Comparison of ENCODE assay signal across 8 cellular contexts in the genomic region with DNA sequence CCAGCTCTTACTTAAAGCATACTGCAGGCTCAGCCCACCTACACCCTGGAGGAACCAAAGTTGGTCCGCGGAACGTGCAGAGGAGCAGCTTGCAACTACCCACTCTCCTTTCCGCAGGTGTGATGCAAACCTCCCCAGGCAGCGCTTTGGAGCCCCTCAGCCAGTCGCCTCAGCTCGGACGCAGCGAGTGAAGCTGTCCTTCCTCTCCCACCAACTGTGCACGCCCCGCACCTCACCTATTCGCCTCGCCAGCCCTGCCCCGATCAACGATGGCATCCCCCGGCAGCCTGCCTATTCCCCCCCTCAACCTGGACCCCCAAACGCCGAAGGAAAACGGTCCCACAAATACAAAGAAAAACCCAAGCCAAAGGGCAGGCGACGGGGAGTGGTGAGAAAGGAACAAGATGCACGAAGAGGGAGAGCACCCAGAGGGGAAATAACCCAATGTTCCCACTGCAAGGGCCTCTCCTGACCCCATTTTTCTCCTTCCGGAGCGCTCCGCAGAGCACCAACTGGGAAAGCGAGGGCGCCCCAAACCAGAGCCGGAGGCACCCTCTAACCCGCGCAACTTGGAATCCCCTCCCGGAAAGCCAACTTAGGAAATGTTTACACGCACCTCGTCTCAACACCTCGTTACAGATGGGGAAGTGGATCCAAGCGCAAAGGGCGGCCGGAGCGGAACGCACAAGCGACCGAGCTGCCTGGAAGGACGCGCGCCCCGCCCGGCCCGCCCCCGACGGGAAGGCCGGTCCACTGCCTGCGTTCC. TPM values are rescaled to one million over a fixed set of nuclear protein-coding genes. Genes with fewer than 3 reads are reported as not detected.
A peak's percentile ranks its signal among the peaks of the same experiment; 100 is the strongest.
DNase-seq lines count a peak whose midpoint lies in the region; ATAC-seq and TF ChIP-seq lines count a peak whose summit lies in the region.

No MANE protein-coding gene starts in this region.

- H3K4me1 Mint-ChIP-seq in CD14-positive monocyte, result peaks cover 35% of the 10 kb centered on the region

- H3K9me3 Mint-ChIP-seq in CD14-positive monocyte, result peaks cover 0 to 3% (median 0%) of the 10 kb centered on the region in 7 donors

- ATAC-seq in GM19395 (IDR thresholded peaks at IDR 0.05; ENCODE audit: unreplicated experiment), result peak; percentile 54
- peak; percentile 43 for ATAC-seq in HG03460 (IDR thresholded peaks at IDR 0.05; ENCODE audit: unreplicated experiment)
- ATAC-seq in left cardiac atrium, result peak; percentile 73

- H3K27ac ChIP-seq in adipose tissue (ENCODE audit: low read depth, low read length), result peak overlapping the region; percentile 83

- H3K36me3 Mint-ChIP-seq in CD14-positive monocyte, result peaks cover 28 to 29% of the 10 kb centered on the region in 2 donors

- intact Hi-C loops in CD14-positive monocyte (cut with micrococcal nuclease) (loop anchor here in 1 of 2 donors (2.0 kb wide), 1 partner anchor 19 kb away; the partner anchor contains the start of gene CRTAP), left cardiac atrium (cut with DNase I) (no loop called here)

- H3K27me3 Mint-ChIP-seq in CD14-positive monocyte (ENCODE audit: low read depth in 3 of 3), result peaks cover 0 to 7% (median 2%) of the 10 kb centered on the region in 3 donors

- peak overlapping the region; percentile 99 for H3K4me3 Mint-ChIP-seq in CD14-positive monocyte

- peak overlapping the region; percentile 93 to 97 (median 96) for H3K27ac Mint-ChIP-seq in CD14-positive monocyte

- WGBS in adipose tissue, 3 donors, result 0 to 1% (median 1%) methylated on average over 51 of the region's 51 CpGs

- TF ChIP-seq CTCF in CD14-positive monocyte (IDR thresholded peaks at IDR 0.05), result no peak

- DNase-seq in CD14-positive monocyte (ENCODE audit: low spot score), result peak; percentile 67
- DNase-seq in SK-N-DZ (ENCODE audit: low spot score), result peak; percentile 34
- DNase-seq in left cardiac atrium, result peak; percentile 64
- DNase-seq in pons (ENCODE audit: low spot score), result peak; percentile 39
- DNase-seq in COR-L47 (lab: John Stamatoyannopoulos, UW), result no peak

RNA-seq across cellular contexts. Expression of gene GLB1, which starts 0.7 kb away (rescaled TPM):
- polyA plus RNA-seq in CD14-positive monocyte, result 100 to 1,000 TPM; 145 to 169 TPM
- 73.6 and 78.8 TPM in 2 replicates for polyA plus RNA-seq in SK-N-DZ (2014; cell fraction: cytosol; rRNA removed)
- polyA plus RNA-seq in SK-N-DZ (2014; cell fraction: nucleus; rRNA removed), result 32.1 and 37.3 TPM in 2 replicates
- 10 to 100 TPM; 10.2 to 21.6 (median 20.4) TPM for polyA plus RNA-seq in adipose tissue
- 10 to 100 TPM; 27.3 to 28.3 TPM for total RNA-seq in left cardiac atrium

RNA-seq across cellular contexts. Expression of gene TMPPE, which starts 0.7 kb away (rescaled TPM):
- polyA plus RNA-seq in CD14-positive monocyte (1 to 10 TPM; 3.8 to 4.3 TPM), adipose tissue (under 1 TPM; 0.48 to 0.65 (median 0.56) TPM)
- 0.29 and 1.5 TPM in 2 replicates for polyA plus RNA-seq in SK-N-DZ (2014; cell fraction: cytosol; rRNA removed)
- polyA plus RNA-seq in SK-N-DZ (2014; cell fraction: nucleus; rRNA removed), result 0.50 and 1.2 TPM in 2 replicates
- 1 to 10 TPM; 6.1 to 7.2 TPM for total RNA-seq in left cardiac atrium

RNA-seq across cellular contexts. Expression of gene CRTAP, which starts 17.5 kb away (rescaled TPM):
- polyA plus RNA-seq in CD14-positive monocyte, result 100 to 1,000 TPM; 317 to 321 TPM
- 159 and 167 TPM in 2 replicates for polyA plus RNA-seq in SK-N-DZ (2014; cell fraction: cytosol; rRNA removed)
- 53.6 and 60.6 TPM in 2 replicates for polyA plus RNA-seq in SK-N-DZ (2014; cell fraction: nucleus; rRNA removed)
- polyA plus RNA-seq in adipose tissue, result 100 to 1,000 TPM in 2 of 3 donors, 10 to 100 TPM in 1; 34.8 to 268 (median 247) TPM
- total RNA-seq in left cardiac atrium, result 100 to 1,000 TPM; 129 to 159 TPM

Comparison
In these comparisons a context has a peak if more than half of its experiments do, and no peak if none do; other contexts are left out.
1. RNA of gene GLB1, which starts 0.7 kb away (polyA plus RNA-seq): 145 to 169 TPM in CD14-positive monocyte; 10.2 to 21.6 TPM in adipose tissue; every median in the first group is over 4 times any median in the second.
2. Peak in every context shown above with its lines, with median percentiles within 50 percentile points of each other: ATAC-seq.